13 cellular contexts compared by ENCODE assay signal in genomic region chr6:30990422-30991086, GRCh38. TPM values are rescaled to one million over a fixed set of nuclear protein-coding genes. Genes with fewer than 3 reads are reported as not detected.
A peak's percentile ranks its signal among the peaks of the same experiment; 100 is the strongest.
DNase-seq lines count a peak whose midpoint lies in the region; ATAC-seq, FAIRE-seq and TF ChIP-seq lines count a peak whose summit lies in the region.
"Had no signal": no experiment of that assay in that cellular context is flagged by ENCODE, and none has a peak within 500 bp of the region (broad histone marks: within the 10 kb centered on the region; RNA-seq: fewer than 3 reads in every experiment).

No MANE protein-coding gene starts in this region.

- H3K27ac ChIP-seq in CD4-positive, CD25-positive, alpha-beta regulatory T cell (ENCODE audit: insufficient read depth, low read length, poor library complexity, severe bottlenecking): no peak overlapping the region
- H3K27ac ChIP-seq: brain microvascular endothelial cell, esophagus muscularis mucosa, stomach had no signal

- peak; percentile 65 to 80 for ATAC-seq in CD4-positive, CD25-positive, alpha-beta regulatory T cell (ENCODE audit: low read depth in 2 of 2)
- ATAC-seq in activated B cell treated with CpG ODN at 0.5 μM for 24 hours (ENCODE audit: low read depth): no peak
- no peak for ATAC-seq in HG02642 (IDR thresholded peaks at IDR 0.05; ENCODE audit: poor library complexity, unreplicated experiment)

- no peaks in the 10 kb centered on the region for H3K27me3 ChIP-seq in CD4-positive, CD25-positive, alpha-beta regulatory T cell (ENCODE audit: control insufficient read depth, insufficient read depth, low read length)
- H3K27me3 ChIP-seq in H7 (ENCODE audit: control insufficient read depth, insufficient read depth, low read length): no peaks in the 10 kb centered on the region; the same call in 1 of the 2 replicates
- H3K27me3 ChIP-seq: brain microvascular endothelial cell, stomach had no signal

- H3K4me3 Mint-ChIP-seq in CD4-positive, CD25-positive, alpha-beta regulatory T cell: peak overlapping the region in 2 of 4 donors; percentile 30 to 62
- H3K4me3 Mint-ChIP-seq in activated B cell treated with CpG ODN at 0.5 μM for 24 hours: peak overlapping the region; percentile 24

- POLR2A ChIA-PET in activated B cell treated with CpG ODN at 0.5 μM for 24 hours (lab: Charles Lee): no interaction called here

- peak overlapping the region in 1 of 3 donors; percentile 6 for H3K27ac Mint-ChIP-seq in CD4-positive, CD25-positive, alpha-beta regulatory T cell
- no peak overlapping the region for H3K27ac Mint-ChIP-seq in activated B cell treated with CpG ODN at 0.5 μM for 24 hours

- peak in 2 of 3 donors; percentile 5 to 73 for DNase-seq in CD4-positive, CD25-positive, alpha-beta regulatory T cell
- DNase-seq in H7 (peak; percentile 51), activated B cell treated with CpG ODN at 0.5 μM for 24 hours (no peak), kidney tubule cell (ENCODE audit: low spot score) (peak; percentile 22), H4 (ENCODE audit: low spot score) (no peak), GM19239 (ENCODE audit: insufficient read length, low spot score) (no peak), iPS-NIHi11 (ENCODE audit: low spot score) (no peak)
- DNase-seq: brain microvascular endothelial cell, NCI-H2107, stomach had no signal

- CTCF ChIA-PET in activated B cell treated with CpG ODN at 0.5 μM for 24 hours (lab: Charles Lee): interaction anchor here (0.5 kb wide), 1 partner anchor 97 kb away, joined by 3 read pairs; no protein-coding TSS in a partner anchor

- H3K36me3 ChIP-seq in CD4-positive, CD25-positive, alpha-beta regulatory T cell (ENCODE audit: control insufficient read depth, insufficient read depth, low read length): no peaks in the 10 kb centered on the region
- H3K36me3 ChIP-seq in H7 (replicated peaks; ENCODE audit: control insufficient read depth, insufficient read depth, low read length): no peaks in the 10 kb centered on the region
- H3K36me3 ChIP-seq: brain microvascular endothelial cell, esophagus muscularis mucosa, stomach had no signal

- H3K4me3 ChIP-seq in CD4-positive, CD25-positive, alpha-beta regulatory T cell (ENCODE audit: low read depth, low read length): peak overlapping the region; percentile 55
- H3K4me3 ChIP-seq in H7 (ENCODE audit: insufficient read depth, low read depth, low read length): no peak overlapping the region
- H3K4me3 ChIP-seq: esophagus muscularis mucosa, stomach had no signal

- TF ChIP-seq CTCF in activated B cell treated with CpG ODN at 0.5 μM for 24 hours (IDR thresholded peaks at IDR 0.05): no peak

- peaks cover 7 to 14% (median 10%) of the 10 kb centered on the region in 4 donors for H3K4me1 Mint-ChIP-seq in CD4-positive, CD25-positive, alpha-beta regulatory T cell
- H3K4me1 Mint-ChIP-seq in activated B cell treated with CpG ODN at 0.5 μM for 24 hours: peaks cover 6% of the 10 kb centered on the region

- FAIRE-seq in GM19239 (lab: Jason Lieb, UNC): no peak

- peaks cover 0 to 4% (median 0%) of the 10 kb centered on the region in 7 donors for H3K9me3 Mint-ChIP-seq in CD4-positive, CD25-positive, alpha-beta regulatory T cell
- H3K9me3 Mint-ChIP-seq in activated B cell treated with CpG ODN at 0.5 μM for 24 hours: no peaks in the 10 kb centered on the region

- no peaks in the 10 kb centered on the region for H3K9me3 ChIP-seq in CD4-positive, CD25-positive, alpha-beta regulatory T cell (ENCODE audit: control insufficient read depth in 2 of 2, low read length in 2 of 2)
- H3K9me3 ChIP-seq: esophagus muscularis mucosa, stomach had no signal

- peaks cover 7% of the 10 kb centered on the region for H3K4me1 ChIP-seq in CD4-positive, CD25-positive, alpha-beta regulatory T cell (ENCODE audit: control insufficient read depth, insufficient read depth, low read length, poor library complexity, severe bottlenecking)
- H3K4me1 ChIP-seq: stomach had no signal

- intact Hi-C loops in activated B cell treated with CpG ODN at 0.5 μM for 24 hours (cut with micrococcal nuclease): no loop called here

- peaks cover 1% of the 10 kb centered on the region for H3K27me3 Mint-ChIP-seq in CD4-positive, CD25-positive, alpha-beta regulatory T cell
- H3K27me3 Mint-ChIP-seq in activated B cell treated with CpG ODN at 0.5 μM for 24 hours: peaks cover 9% of the 10 kb centered on the region

- H3K36me3 Mint-ChIP-seq in CD4-positive, CD25-positive, alpha-beta regulatory T cell: no peaks in the 10 kb centered on the region
- H3K36me3 Mint-ChIP-seq in activated B cell treated with CpG ODN at 0.5 μM for 24 hours (ENCODE audit: low read depth): no peaks in the 10 kb centered on the region

RNA-seq across cellular contexts. Expression of gene MUC21, which starts 7.0 kb away (rescaled TPM):
- total RNA-seq in CD4-positive, CD25-positive, alpha-beta regulatory T cell: not detected
- polyA plus RNA-seq in CD4-positive, CD25-positive, alpha-beta regulatory T cell: not detected
- total RNA-seq in H7 (2014; rRNA removed; shearing (Covaris generic)): not detected in 2 replicates
- not detected in 2 replicates for total RNA-seq in activated B cell treated with CpG ODN at 0.5 μM for 24 hours
- total RNA-seq in H4 (2014; rRNA removed; shearing (Covaris generic)): not detected in 2 replicates
- polyA plus RNA-seq: neural cell had no signal

RNA-seq across cellular contexts. Expression of gene MUC22, which starts 19.7 kb away (rescaled TPM):
- not detected for total RNA-seq in CD4-positive, CD25-positive, alpha-beta regulatory T cell
- polyA plus RNA-seq in CD4-positive, CD25-positive, alpha-beta regulatory T cell: not detected
- total RNA-seq in H7 (2014; rRNA removed; shearing (Covaris generic)): not detected in 2 replicates
- total RNA-seq in activated B cell treated with CpG ODN at 0.5 μM for 24 hours: not detected in 2 replicates
- total RNA-seq in H4 (2014; rRNA removed; shearing (Covaris generic)): not detected in 2 replicates
- total RNA-seq: esophagus muscularis mucosa, stomach had no signal
- polyA plus RNA-seq: neural cell had no signal

RNA-seq across cellular contexts. Expression of gene MUCL3, which starts 49.8 kb away (rescaled TPM):
- not detected for total RNA-seq in CD4-positive, CD25-positive, alpha-beta regulatory T cell
- not detected for polyA plus RNA-seq in CD4-positive, CD25-positive, alpha-beta regulatory T cell
- not detected in 2 replicates for total RNA-seq in H7 (2014; rRNA removed; shearing (Covaris generic))
- not detected in 2 replicates for total RNA-seq in activated B cell treated with CpG ODN at 0.5 μM for 24 hours
- not detected in 2 replicates for total RNA-seq in H4 (2014; rRNA removed; shearing (Covaris generic))
- total RNA-seq: esophagus muscularis mucosa had no signal
- polyA plus RNA-seq: neural cell had no signal

RNA-seq across cellular contexts. Expression of gene SFTA2, which starts 58.6 kb away (rescaled TPM):
- not detected for total RNA-seq in CD4-positive, CD25-positive, alpha-beta regulatory T cell
- polyA plus RNA-seq in CD4-positive, CD25-positive, alpha-beta regulatory T cell: under 1 TPM in 2 of 4 donors, not detected in 2; 0.25 to 0.32 TPM
- not detected in 2 replicates for total RNA-seq in H7 (2014; rRNA removed; shearing (Covaris generic))
- not detected in 2 replicates for total RNA-seq in activated B cell treated with CpG ODN at 0.5 μM for 24 hours
- total RNA-seq in H4 (2014; rRNA removed; shearing (Covaris generic)): not detected in 2 replicates
- polyA plus RNA-seq: neural cell had no signal

Comparison
In these comparisons a context has a peak if more than half of its experiments do, and no peak if none do; other contexts are left out.
1. ATAC-seq: peak in CD4-positive, CD25-positive, alpha-beta regulatory T cell (2 of 2); none in activated B cell treated with CpG ODN at 0.5 μM for 24 hours (single experiment) and HG02642 (single experiment).
2. DNase-seq: peak in CD4-positive, CD25-positive, alpha-beta regulatory T cell (2 of 3), H7 (single experiment) and kidney tubule cell (single experiment); none in activated B cell treated with CpG ODN at 0.5 μM for 24 hours (single experiment), H4 (single experiment), GM19239 (single experiment) and iPS-NIHi11 (single experiment).